In genomic region chr1:51878616-51879336, GRCh38 we compare ENCODE assay signal across 8 cellular contexts. TPM values are rescaled to one million over a fixed set of nuclear protein-coding genes. Genes with fewer than 3 reads are reported as not detected.
DNase-seq lines count a peak whose midpoint lies in the region; ATAC-seq and TF ChIP-seq lines count a peak whose summit lies in the region.

TSS of gene NRDC (minus strand) at chr1:51878727. CDS start at chr1:51878615, 112 bp downstream.

- peak; percentile 90 for ATAC-seq in GM21576 (IDR thresholded peaks at IDR 0.05; ENCODE audit: unreplicated experiment)

- H3K27me3 Mint-ChIP-seq in IgD-negative memory B cell, result no peaks in the 10 kb centered on the region

- H3K36me3 Mint-ChIP-seq in IgD-negative memory B cell, result peaks cover 2% of the 10 kb centered on the region

- H3K9me3 Mint-ChIP-seq in IgD-negative memory B cell, result no peaks in the 10 kb centered on the region

- no peak within 1 kb of the TSS for H3K27ac Mint-ChIP-seq in IgD-negative memory B cell

- peaks cover 18 to 19% (median 19%) of the 10 kb centered on the region in 3 donors for H3K4me1 Mint-ChIP-seq in IgD-negative memory B cell

- H3K4me3 Mint-ChIP-seq in IgD-negative memory B cell, result no peak within 1 kb of the TSS

- H3K4me3 ChIP-seq in epithelial cell of esophagus (ENCODE audit: low read length), result peak within 1 kb of the TSS; percentile 95

- no peak for TF ChIP-seq CTCF in epithelial cell of esophagus (IDR thresholded peaks at IDR 0.05; ENCODE audit: insufficient read depth, low read depth, low read length, missing control alignments)

- peak; percentile 100 for DNase-seq in DMS153 (lab: John Stamatoyannopoulos, UW)
- DNase-seq in OCI-M1 (lab: John Stamatoyannopoulos, UW), result peak; percentile 100
- DNase-seq in activated T-cell treated with anti-CD3 and anti-CD28 coated beads for 24 hours (ENCODE audit: low read depth), result peak; percentile 100
- peak; percentile 100 for DNase-seq in epithelial cell of esophagus (ENCODE audit: low read depth)
- DNase-seq in middle frontal gyrus (ENCODE audit: extremely low spot score, low spot score), result peak; percentile 100
- peak; percentile 98 for DNase-seq in stimulated activated CD8-positive, alpha-beta memory T cell treated with anti-CD3 and anti-CD28 coated beads, Interleukin-2, amount 100 ng/mL, for 48 hours (ENCODE audit: low read depth in 2 of 2)

RNA-seq across cellular contexts. Expression of gene NRDC, which starts in this region (rescaled TPM):
- polyA plus RNA-seq in IgD-negative memory B cell, result 74.7 TPM

Comparison
In these comparisons a context has a peak if more than half of its experiments do, and no peak if none do; other contexts are left out.
1. Peak in every context shown above with its lines: DNase-seq, ATAC-seq and H3K4me3 ChIP-seq.